Comparison of ENCODE assay signal across 8 cellular contexts in genomic region chr3:129608087-129608935, GRCh38. TPM values are rescaled to one million over a fixed set of nuclear protein-coding genes. Genes with fewer than 3 reads are reported as not detected.
A peak's percentile ranks its signal among the peaks of the same experiment; 100 is the strongest.
DNase-seq lines count a peak whose midpoint lies in the region; ATAC-seq, FAIRE-seq and TF ChIP-seq lines count a peak whose summit lies in the region.

No MANE protein-coding gene starts in this region.

- no peak for TF ChIP-seq POLR2A in esophagus muscularis mucosa (IDR thresholded peaks at IDR 0.05; ENCODE audit: low read depth)

- peak; percentile 41 for DNase-seq in activated naive CD4-positive, alpha-beta T cell treated with anti-CD3 and anti-CD28 coated beads for 36 hours
- no peak for DNase-seq in activated naive CD4-positive, alpha-beta T cell (lab: John Stamatoyannopoulos, UW)
- DNase-seq in RCC 7860 (ENCODE audit: low spot score), result peak; percentile 43
- DNase-seq in esophagus muscularis mucosa (ENCODE audit: extremely low spot score), result no peak
- DNase-seq in pons (ENCODE audit: low spot score), result peak; percentile 78
- no peak for DNase-seq in SIG-M5 treated with dmso at 0.1 percent for 504 hours (lab: John Stamatoyannopoulos, UW; ENCODE audit: unreplicated experiment)

- H3K9me3 Mint-ChIP-seq in activated naive CD4-positive, alpha-beta T cell treated with anti-CD3 and anti-CD28 coated beads for 36 hours, result no peaks in the 10 kb centered on the region

- peaks cover 0 to 20% (median 10%) of the 10 kb centered on the region in 4 donors for H3K27me3 ChIP-seq in esophagus muscularis mucosa

- FAIRE-seq in RCC 7860 (lab: Jason Lieb, UNC), result no peak

- H3K27me3 Mint-ChIP-seq in activated naive CD4-positive, alpha-beta T cell treated with anti-CD3 and anti-CD28 coated beads for 36 hours (ENCODE audit: low read depth), result peaks cover 19% of the 10 kb centered on the region

- intact Hi-C loops in activated naive CD4-positive, alpha-beta T cell treated with anti-CD3 and anti-CD28 coated beads for 36 hours (cut with micrococcal nuclease), result loop anchor here (1.0 to 5.0 kb wide), 4 partner anchors 118 to 266 kb away; partner anchors contain the start of gene IFT122
- intact Hi-C loops in esophagus muscularis mucosa (cut with DNase I), result no loop called here

- peaks cover 7% of the 10 kb centered on the region for H3K4me1 Mint-ChIP-seq in activated naive CD4-positive, alpha-beta T cell treated with anti-CD3 and anti-CD28 coated beads for 36 hours (ENCODE audit: low read depth)

- H3K4me3 ChIP-seq in esophagus muscularis mucosa, result no peak overlapping the region

- ATAC-seq in GM21576 (IDR thresholded peaks at IDR 0.05; ENCODE audit: unreplicated experiment) (no peak), HG02852 (IDR thresholded peaks at IDR 0.05; ENCODE audit: unreplicated experiment) (no peak)

- H3K27ac ChIP-seq in esophagus muscularis mucosa (replicated peaks in 1 of 4), result peak overlapping the region; percentile 82 to 88 (median 84)

- H3K36me3 ChIP-seq in esophagus muscularis mucosa, result no peaks in the 10 kb centered on the region

- CTCF ChIA-PET in activated naive CD4-positive, alpha-beta T cell treated with anti-CD3 and anti-CD28 coated beads for 36 hours (lab: Charles Lee), result interaction anchor here (0.8 to 1.2 kb wide), 2 partner anchors 118 to 224 kb away, joined by 3 to 5 read pairs; no protein-coding TSS in a partner anchor

- TF ChIP-seq CTCF in esophagus muscularis mucosa (IDR thresholded peaks at IDR 0.05), result no peak

- no peak for TF ChIP-seq EP300 in esophagus muscularis mucosa (IDR thresholded peaks at IDR 0.05)

- H3K27ac Mint-ChIP-seq in activated naive CD4-positive, alpha-beta T cell treated with anti-CD3 and anti-CD28 coated beads for 36 hours, result no peak overlapping the region

- H3K4me3 Mint-ChIP-seq in activated naive CD4-positive, alpha-beta T cell treated with anti-CD3 and anti-CD28 coated beads for 36 hours, result no peak overlapping the region

- 68% methylated on average over 17 of the region's 17 CpGs for WGBS in esophagus muscularis mucosa

- peaks cover 61 to 93% (median 88%) of the 10 kb centered on the region in 4 donors for H3K4me1 ChIP-seq in esophagus muscularis mucosa

- H3K9me3 ChIP-seq in esophagus muscularis mucosa, result no peaks in the 10 kb centered on the region

- H3K36me3 Mint-ChIP-seq in activated naive CD4-positive, alpha-beta T cell treated with anti-CD3 and anti-CD28 coated beads for 36 hours (ENCODE audit: low read depth), result peaks cover 2% of the 10 kb centered on the region

RNA-seq across cellular contexts. Expression of gene PLXND1, which starts 1.8 kb away (rescaled TPM):
- total RNA-seq in activated naive CD4-positive, alpha-beta T cell treated with anti-CD3 and anti-CD28 coated beads for 36 hours, result 1 to 10 TPM; 5.1 to 6.2 TPM
- total RNA-seq in esophagus muscularis mucosa, result 10 to 100 TPM; 50.5 to 89.9 (median 76.6) TPM

Comparison
In these comparisons a context has a peak if more than half of its experiments do, and no peak if none do; other contexts are left out.
1. DNase-seq: peak in activated naive CD4-positive, alpha-beta T cell treated with anti-CD3 and anti-CD28 coated beads for 36 hours (single experiment), RCC 7860 (single experiment) and pons (single experiment); none in activated naive CD4-positive, alpha-beta T cell (0 of 4), esophagus muscularis mucosa (single experiment) and SIG-M5 treated with dmso at 0.1 percent for 504 hours (single experiment).
2. RNA of gene PLXND1, which starts 1.8 kb away (total RNA-seq): 50.5 to 89.9 TPM in esophagus muscularis mucosa; 5.1 to 6.2 TPM in activated naive CD4-positive, alpha-beta T cell treated with anti-CD3 and anti-CD28 coated beads for 36 hours; every median in the first group is over 4 times any median in the second.